Comparison of ENCODE assay signal across 10 cellular contexts in the genomic region with DNA sequence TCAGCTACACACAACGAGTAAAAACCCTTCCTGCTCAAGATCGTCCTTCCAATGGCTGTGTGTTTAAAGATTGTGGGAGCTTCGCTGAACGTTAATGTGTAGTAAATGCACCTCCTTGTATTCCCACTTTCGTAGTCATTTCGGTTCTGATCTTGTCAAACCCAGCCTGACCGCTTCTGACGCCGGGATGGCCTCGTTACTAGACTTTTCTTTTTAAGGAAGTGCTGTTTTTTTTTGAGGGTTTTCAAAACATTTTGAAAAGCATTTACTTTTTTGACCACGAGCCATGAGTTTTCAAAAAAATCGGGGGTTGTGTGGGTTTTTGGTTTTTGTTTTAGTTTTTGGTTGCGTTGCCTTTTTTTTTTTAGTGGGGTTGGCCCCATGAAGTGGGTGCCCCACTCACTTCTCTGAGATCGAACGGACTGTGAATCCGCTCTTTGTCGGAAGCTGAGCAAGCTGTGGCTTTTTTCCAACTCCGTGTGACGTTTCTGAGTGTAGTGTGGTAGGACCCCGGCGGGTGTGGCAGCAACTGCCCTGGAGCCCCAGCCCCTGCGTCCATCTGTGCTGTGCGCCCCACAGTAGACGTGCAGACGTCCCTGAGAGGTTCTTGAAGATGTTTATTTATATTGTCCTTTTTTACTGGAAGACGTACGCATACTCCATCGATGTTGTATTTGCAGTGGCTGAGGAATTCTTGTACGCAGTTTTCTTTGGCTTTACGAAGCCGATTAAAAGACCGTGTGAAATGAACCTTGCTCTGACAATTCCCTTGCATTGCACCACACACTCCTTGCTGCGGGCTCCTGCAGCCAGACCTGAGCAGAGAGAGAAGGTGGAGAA. TPM values are rescaled to one million over a fixed set of nuclear protein-coding genes. Genes with fewer than 3 reads are reported as not detected.
DNase-seq lines count a peak whose midpoint lies in the region; ATAC-seq and TF ChIP-seq lines count a peak whose summit lies in the region.
"Had no signal": no experiment of that assay in that cellular context is flagged by ENCODE, and none has a peak within 500 bp of the region (broad histone marks: within the 10 kb centered on the region; RNA-seq: fewer than 3 reads in every experiment).

No MANE protein-coding gene starts in this region.

- peak overlapping the region in 1 of 3 donors; percentile 78 for H3K4me3 ChIP-seq in breast epithelium
- H3K4me3 ChIP-seq in mucosa of stomach (ENCODE audit: low read length): no peak overlapping the region
- H3K4me3 ChIP-seq in vagina: peak overlapping the region in 1 of 2 donors; percentile 94

- peaks cover 55% of the 10 kb centered on the region for H3K36me3 Mint-ChIP-seq in stimulated activated naive CD8-positive, alpha-beta T cell treated with anti-CD3 and anti-CD28 coated beads, Interleukin-15, Interleukin-2, amounts not matched to agents 100 ng/mL and 50 ng/mL, for 24 hours (ENCODE audit: low read depth)

- no peaks in the 10 kb centered on the region for H3K9me3 Mint-ChIP-seq in stimulated activated naive CD8-positive, alpha-beta T cell treated with anti-CD3 and anti-CD28 coated beads, Interleukin-15, Interleukin-2, amounts not matched to agents 100 ng/mL and 50 ng/mL, for 24 hours

- peaks cover 66% of the 10 kb centered on the region for H3K4me1 Mint-ChIP-seq in stimulated activated naive CD8-positive, alpha-beta T cell treated with anti-CD3 and anti-CD28 coated beads, Interleukin-15, Interleukin-2, amounts not matched to agents 100 ng/mL and 50 ng/mL, for 24 hours (ENCODE audit: low read depth)

- peak overlapping the region; percentile 84 for H3K27ac Mint-ChIP-seq in stimulated activated naive CD8-positive, alpha-beta T cell treated with anti-CD3 and anti-CD28 coated beads, Interleukin-15, Interleukin-2, amounts not matched to agents 100 ng/mL and 50 ng/mL, for 24 hours

- DNase-seq in stimulated activated naive CD8-positive, alpha-beta T cell treated with anti-CD3 and anti-CD28 coated beads, Interleukin-15, Interleukin-2, amounts not matched to agents 100 U/mL and 50 U/mL, for 24 hours: no peak
- DNase-seq in breast epithelium (ENCODE audit: low spot score in 2 of 2): no peak
- no peak for DNase-seq in vagina (ENCODE audit: extremely low spot score in 2 of 2)
- DNase-seq in EL: no peak
- DNase-seq in stimulated activated CD4-positive, alpha-beta T cell treated with anti-CD3 and anti-CD28 coated beads, Interleukin-4, amount 100 ng/mL, for 24 hours: no peak
- DNase-seq in HuH-7 (ENCODE audit: low spot score): no peak
- DNase-seq: activated effector memory CD4-positive, alpha-beta T cell treated with Interleukin-2 at 50 U/mL for 16 hours; NK-92 treated with Interleukin-12 subunit alpha and Interleukin-12 subunit beta, amount 100 ng/mL, for 24 hours had no signal

- H3K4me1 ChIP-seq in breast epithelium (peaks cover 37 to 63% of the 10 kb centered on the region in 2 donors), mucosa of stomach (ENCODE audit: control insufficient read depth, insufficient read depth, low read length) (peaks cover 79% of the 10 kb centered on the region), vagina (peaks cover 77% of the 10 kb centered on the region)

- no peaks in the 10 kb centered on the region for H3K9me3 ChIP-seq in breast epithelium
- no peaks in the 10 kb centered on the region for H3K9me3 ChIP-seq in mucosa of stomach (ENCODE audit: control insufficient read depth, low read length)
- H3K9me3 ChIP-seq in vagina: no peaks in the 10 kb centered on the region

- H3K27me3 ChIP-seq in breast epithelium (no peaks in the 10 kb centered on the region), mucosa of stomach (ENCODE audit: control insufficient read depth, insufficient read depth, low read length) (no peaks in the 10 kb centered on the region), vagina (no peaks in the 10 kb centered on the region)

- no peak for ATAC-seq in stimulated activated naive CD8-positive, alpha-beta T cell treated with anti-CD3 and anti-CD28 coated beads, Interleukin-15, Interleukin-2, amounts not matched to agents 100 U/mL and 50 U/mL, for 24 hours

- intact Hi-C loops in breast epithelium (cut with DNase I; ENCODE audit: low total_unique reads) (loop anchor here (10.0 kb wide), 2 partner anchors 132 to 172 kb away; partner anchors contain the start of genes DAZAP1 and GAMT), vagina (cut with DNase I) (loop anchor here (10.0 kb wide), 2 partner anchors 112 to 172 kb away; partner anchors contain the start of gene NDUFS7)

- peak overlapping the region; percentile 95 for H3K4me3 Mint-ChIP-seq in stimulated activated naive CD8-positive, alpha-beta T cell treated with anti-CD3 and anti-CD28 coated beads, Interleukin-15, Interleukin-2, amounts not matched to agents 100 ng/mL and 50 ng/mL, for 24 hours

- no peaks in the 10 kb centered on the region for H3K27me3 Mint-ChIP-seq in stimulated activated naive CD8-positive, alpha-beta T cell treated with anti-CD3 and anti-CD28 coated beads, Interleukin-15, Interleukin-2, amounts not matched to agents 100 ng/mL and 50 ng/mL, for 24 hours

- H3K9ac ChIP-seq in mucosa of stomach (ENCODE audit: low read length): peak overlapping the region; percentile 47

- H3K36me3 ChIP-seq in breast epithelium (peaks cover 5% of the 10 kb centered on the region), mucosa of stomach (ENCODE audit: control insufficient read depth, insufficient read depth, low read length) (peaks cover 40% of the 10 kb centered on the region), vagina (peaks cover 0 to 55% of the 10 kb centered on the region in 2 donors)

- TF ChIP-seq CTCF in breast epithelium (IDR thresholded peaks at IDR 0.05) (no peak), vagina (IDR thresholded peaks at IDR 0.05) (no peak)

- H3K27ac ChIP-seq in breast epithelium (peak overlapping the region; percentile 99 to 100), vagina (peak overlapping the region; percentile 98)

- TF ChIP-seq POLR2A in breast epithelium (IDR thresholded peaks at IDR 0.05) (no peak), vagina (IDR thresholded peaks at IDR 0.05) (no peak)

RNA-seq across cellular contexts. Expression of gene FAM174C, which starts 2.7 kb away (rescaled TPM):
- 10 to 100 TPM; 43.9 to 60.6 (median 53.1) TPM for total RNA-seq in breast epithelium
- 64.8 TPM for total RNA-seq in vagina

RNA-seq across cellular contexts. Expression of gene CIRBP, which starts 3.5 kb away (rescaled TPM):
- 100 to 1,000 TPM; 458 to 758 (median 656) TPM for total RNA-seq in breast epithelium
- total RNA-seq in vagina: 192 TPM

RNA-seq across cellular contexts. Expression of gene EFNA2, which starts 13.0 kb away (rescaled TPM):
- total RNA-seq in breast epithelium: under 1 TPM in 1 of 3 donors, not detected in 2; 0.66 TPM
- not detected for total RNA-seq in vagina

RNA-seq across cellular contexts. Expression of gene MIDN, which starts 24.3 kb away (rescaled TPM):
- total RNA-seq in breast epithelium: 10 to 100 TPM; 13.8 to 28.5 (median 22.4) TPM
- 170 TPM for total RNA-seq in vagina

RNA-seq across cellular contexts. Expression of gene ATP5F1D, which starts 31.1 kb away (rescaled TPM):
- 10 to 100 TPM; 47.6 to 64.9 (median 61.3) TPM for total RNA-seq in breast epithelium
- 154 TPM for total RNA-seq in vagina
